14 cellular contexts compared by ENCODE assay signal in genomic region chr5:123204224-123204623, GRCh38.
"Had no signal": no experiment of that assay in that cellular context is flagged by ENCODE, and none has a peak within 500 bp of the region (broad histone marks: within the 10 kb centered on the region; RNA-seq: fewer than 3 reads in every experiment).

No MANE protein-coding gene starts in this region.

- H2AFZ ChIP-seq: hepatocyte had no signal

- H3K4me2 ChIP-seq: hepatocyte had no signal

- H3K79me2 ChIP-seq: hepatocyte had no signal

- H3K36me3 ChIP-seq: pancreas, suprapubic skin had no signal

- H3K4me3 ChIP-seq: hepatocyte, pancreas, suprapubic skin had no signal

- H3K27me3 Mint-ChIP-seq: activated CD4-positive, alpha-beta T cell treated with anti-CD3 and anti-CD28 coated beads, Interleukin-2, amount 10 ng/mL, durations not matched to agents 24 days and 14 days had no signal

- H3K4me3 Mint-ChIP-seq: activated B cell treated with CpG ODN at 0.5 μM for 24 hours; activated CD4-positive, alpha-beta T cell treated with anti-CD3 and anti-CD28 coated beads, Interleukin-2, amount 10 ng/mL, durations not matched to agents 24 days and 14 days; activated naive CD8-positive, alpha-beta T cell treated with anti-CD3 and anti-CD28 coated beads, Interleukin-2, amount 50 U/mL, for 24 hours; natural killer cell treated with Interleukin-12 subunit alpha and Interleukin-12 subunit beta and Interleukin-15 and Interleukin-18, amount 100 ng/mL, for 72 hours; T-helper 1 cell treated with Interleukin-12 subunit alpha and Interleukin-12 subunit beta and Interleukin-4 antibody, amounts not matched to agents 30 μg/mL and 1 μg/mL, for 36 hours had no signal

- H3K27me3 ChIP-seq: hepatocyte, pancreas, suprapubic skin had no signal

- DNase-seq: activated B cell treated with CpG ODN at 0.5 μM for 24 hours; activated CD4-positive, alpha-beta T cell treated with anti-CD3 and anti-CD28 coated beads, Interleukin-2, amount 10 ng/mL, durations not matched to agents 24 days and 14 days; activated naive CD4-positive, alpha-beta T cell treated with Interleukin-2 at 50 U/mL for 16 hours; activated naive CD8-positive, alpha-beta T cell treated with anti-CD3 and anti-CD28 coated beads, Interleukin-2, amount 50 U/mL, for 24 hours; left colon; mammary epithelial cell; pancreas; stimulated activated CD4-positive, alpha-beta T cell treated with anti-CD3 and anti-CD28 coated beads, Interleukin-4, amount 100 ng/mL, for 1 hour; stimulated activated CD8-positive, alpha-beta memory T cell treated with anti-CD3 and anti-CD28 coated beads, Interleukin-4, amount 100 ng/mL, for 48 hours; stimulated activated naive CD8-positive, alpha-beta T cell treated with anti-CD3 and anti-CD28 coated beads, Interleukin-15, Interleukin-2, amounts not matched to agents 100 U/mL and 50 U/mL, for 24 hours had no signal

- H3K27ac Mint-ChIP-seq: activated B cell treated with CpG ODN at 0.5 μM for 24 hours; activated CD4-positive, alpha-beta T cell treated with anti-CD3 and anti-CD28 coated beads, Interleukin-2, amount 10 ng/mL, durations not matched to agents 24 days and 14 days; activated naive CD8-positive, alpha-beta T cell treated with anti-CD3 and anti-CD28 coated beads, Interleukin-2, amount 50 U/mL, for 24 hours; natural killer cell treated with Interleukin-12 subunit alpha and Interleukin-12 subunit beta and Interleukin-15 and Interleukin-18, amount 100 ng/mL, for 72 hours; T-helper 1 cell treated with Interleukin-12 subunit alpha and Interleukin-12 subunit beta and Interleukin-4 antibody, amounts not matched to agents 30 μg/mL and 1 μg/mL, for 36 hours had no signal

- H3K4me1 Mint-ChIP-seq: activated B cell treated with CpG ODN at 0.5 μM for 24 hours; activated CD4-positive, alpha-beta T cell treated with anti-CD3 and anti-CD28 coated beads, Interleukin-2, amount 10 ng/mL, durations not matched to agents 24 days and 14 days; activated naive CD8-positive, alpha-beta T cell treated with anti-CD3 and anti-CD28 coated beads, Interleukin-2, amount 50 U/mL, for 24 hours had no signal

- H3K4me1 ChIP-seq: pancreas had no signal

- H3K9me3 Mint-ChIP-seq: activated B cell treated with CpG ODN at 0.5 μM for 24 hours; activated CD4-positive, alpha-beta T cell treated with anti-CD3 and anti-CD28 coated beads, Interleukin-2, amount 10 ng/mL, durations not matched to agents 24 days and 14 days; activated naive CD8-positive, alpha-beta T cell treated with anti-CD3 and anti-CD28 coated beads, Interleukin-2, amount 50 U/mL, for 24 hours; natural killer cell treated with Interleukin-12 subunit alpha and Interleukin-12 subunit beta and Interleukin-15 and Interleukin-18, amount 100 ng/mL, for 72 hours; T-helper 1 cell treated with Interleukin-12 subunit alpha and Interleukin-12 subunit beta and Interleukin-4 antibody, amounts not matched to agents 30 μg/mL and 1 μg/mL, for 36 hours had no signal

- H3K27ac ChIP-seq: hepatocyte, pancreas, suprapubic skin had no signal

- H3K36me3 Mint-ChIP-seq: natural killer cell treated with Interleukin-12 subunit alpha and Interleukin-12 subunit beta and Interleukin-15 and Interleukin-18, amount 100 ng/mL, for 72 hours had no signal

- H3K9me3 ChIP-seq: pancreas, suprapubic skin had no signal

- ATAC-seq: activated naive CD8-positive, alpha-beta T cell treated with anti-CD3 and anti-CD28 coated beads, Interleukin-2, amount 50 U/mL, for 24 hours; left colon; natural killer cell treated with Interleukin-12 subunit alpha and Interleukin-12 subunit beta and Interleukin-15 and Interleukin-18, amount 100 ng/mL, for 72 hours; stimulated activated naive CD8-positive, alpha-beta T cell treated with anti-CD3 and anti-CD28 coated beads, Interleukin-15, Interleukin-2, amounts not matched to agents 100 U/mL and 50 U/mL, for 24 hours had no signal
